In genomic region chr9:110580850-110581249, GRCh38 we compare ENCODE assay signal across 19 cellular contexts. TPM values are rescaled to one million over a fixed set of nuclear protein-coding genes. Genes with fewer than 3 reads are reported as not detected.
A peak's percentile ranks its signal among the peaks of the same experiment; 100 is the strongest.
DNase-seq lines count a peak whose midpoint lies in the region; ATAC-seq and TF ChIP-seq lines count a peak whose summit lies in the region.
"Had no signal": no experiment of that assay in that cellular context is flagged by ENCODE, and none has a peak within 500 bp of the region (broad histone marks: within the 10 kb centered on the region; RNA-seq: fewer than 3 reads in every experiment).

No MANE protein-coding gene starts in this region.

- no peaks in the 10 kb centered on the region for H3K79me2 ChIP-seq in neural progenitor cell (ENCODE audit: low read depth)

- H2AFZ ChIP-seq in neural progenitor cell (replicated peaks), result no peak overlapping the region

- peaks cover 15% of the 10 kb centered on the region for H3K27me3 Mint-ChIP-seq in neural progenitor cell (ENCODE audit: insufficient read depth, low read depth)

- H3K27ac ChIP-seq in neural progenitor cell, result no peak overlapping the region
- H3K27ac ChIP-seq: neutrophil, VCaP had no signal

- H3K4me1 ChIP-seq in adipocyte (ENCODE audit: control insufficient read depth, insufficient read depth, low read length), result peaks cover 30% of the 10 kb centered on the region
- H3K4me1 ChIP-seq in neural progenitor cell, result peaks cover 7% of the 10 kb centered on the region

- TF ChIP-seq CTCF in fibroblast of the aortic adventitia (IDR thresholded peaks at IDR 0.05; ENCODE audit: insufficient read depth, low read length), result no peak
- no peak for TF ChIP-seq CTCF in neural progenitor cell (IDR thresholded peaks at IDR 0.05)

- no peaks in the 10 kb centered on the region for H3F3A ChIP-seq in neural progenitor cell (ENCODE audit: low read depth)

- ATAC-seq in GM21390 (IDR thresholded peaks at IDR 0.05; ENCODE audit: unreplicated experiment) (no peak), GM21723 (IDR thresholded peaks at IDR 0.05; ENCODE audit: unreplicated experiment) (no peak)
- ATAC-seq: activated CD8-positive, alpha-beta T cell treated with anti-CD3 and anti-CD28 coated beads, Interleukin-2, amount 10 ng/mL, durations not matched to agents 7 days and 5 days; activated T-helper 17 cell treated with anti-CD3 and anti-CD28 coated beads, Interleukin-2, amount 50 U/mL, for 72 hours; T-cell had no signal

- H3K36me3 Mint-ChIP-seq in neural progenitor cell, result no peaks in the 10 kb centered on the region
- H3K36me3 Mint-ChIP-seq: T-cell had no signal

- peaks cover 7% of the 10 kb centered on the region for H3K9me3 Mint-ChIP-seq in neural progenitor cell
- H3K9me3 Mint-ChIP-seq: activated T-helper 17 cell treated with anti-CD3 and anti-CD28 coated beads, Interleukin-2, amount 50 U/mL, for 72 hours had no signal

- no peaks in the 10 kb centered on the region for H3K9me3 ChIP-seq in adipocyte (ENCODE audit: control insufficient read depth, low read length)
- no peaks in the 10 kb centered on the region for H3K9me3 ChIP-seq in neural progenitor cell (ENCODE audit: low read depth)
- H3K9me3 ChIP-seq: esophagus squamous epithelium, neutrophil had no signal

- no peaks in the 10 kb centered on the region for H3K27me3 ChIP-seq in adipocyte (replicated peaks; ENCODE audit: control insufficient read depth, insufficient read depth, low read length)
- peaks cover 53% of the 10 kb centered on the region for H3K27me3 ChIP-seq in neural progenitor cell

- peak overlapping the region; percentile 41 for H3K4me3 Mint-ChIP-seq in neural progenitor cell
- H3K4me3 Mint-ChIP-seq: activated CD8-positive, alpha-beta T cell treated with anti-CD3 and anti-CD28 coated beads, Interleukin-2, amount 10 ng/mL, durations not matched to agents 7 days and 5 days; activated T-helper 17 cell treated with anti-CD3 and anti-CD28 coated beads, Interleukin-2, amount 50 U/mL, for 72 hours; T-cell had no signal

- DNase-seq in EH (ENCODE audit: low read depth), result peak; percentile 26
- DNase-seq in adipocyte (ENCODE audit: low read depth), result peak; percentile 51
- peak; percentile 60 for DNase-seq in fibroblast of the aortic adventitia (ENCODE audit: low read depth)
- DNase-seq in neural progenitor cell (ENCODE audit: low spot score), result no peak
- DNase-seq in NCI-H226, result no peak
- no peak for DNase-seq in nucleus accumbens (lab: John Stamatoyannopoulos, UW)
- DNase-seq: activated CD8-positive, alpha-beta T cell treated with anti-CD3 and anti-CD28 coated beads, Interleukin-2, amount 10 ng/mL, durations not matched to agents 7 days and 5 days; amygdala; cortex of kidney; esophagus squamous epithelium; GDM1; NCI-H2081 treated with DMSO at 0.1 percent for 48 hours; stimulated activated naive CD4-positive, alpha-beta T cell treated with Interleukin-2 at 50 U/mL for 16 hours; T-cell had no signal

- no peak overlapping the region for H3K27ac Mint-ChIP-seq in neural progenitor cell
- H3K27ac Mint-ChIP-seq: activated CD8-positive, alpha-beta T cell treated with anti-CD3 and anti-CD28 coated beads, Interleukin-2, amount 10 ng/mL, durations not matched to agents 7 days and 5 days; activated T-helper 17 cell treated with anti-CD3 and anti-CD28 coated beads, Interleukin-2, amount 50 U/mL, for 72 hours; T-cell had no signal

- H3K36me3 ChIP-seq in adipocyte (ENCODE audit: control insufficient read depth, insufficient read depth, low read length, severe bottlenecking), result no peaks in the 10 kb centered on the region
- no peaks in the 10 kb centered on the region for H3K36me3 ChIP-seq in neural progenitor cell
- H3K36me3 ChIP-seq: esophagus squamous epithelium, neutrophil had no signal

- no peak overlapping the region for H3K4me2 ChIP-seq in neural progenitor cell

- peaks cover 18% of the 10 kb centered on the region for H3K4me1 Mint-ChIP-seq in neural progenitor cell
- H3K4me1 Mint-ChIP-seq: activated T-helper 17 cell treated with anti-CD3 and anti-CD28 coated beads, Interleukin-2, amount 50 U/mL, for 72 hours had no signal

- H4K20me1 ChIP-seq in neural progenitor cell (ENCODE audit: low read depth), result peaks cover 2% of the 10 kb centered on the region

- H3K4me3 ChIP-seq in adipocyte (ENCODE audit: low read length) (peak overlapping the region; percentile 98), fibroblast of the aortic adventitia (ENCODE audit: low read depth, low read length) (peak overlapping the region; percentile 79), neural progenitor cell (no peak overlapping the region)

- H3K9ac ChIP-seq in adipocyte (ENCODE audit: low read length) (peak overlapping the region; percentile 99), neural progenitor cell (no peak overlapping the region)

RNA-seq across cellular contexts. Expression of gene SVEP1, which starts 1.3 kb away (rescaled TPM):
- 50.2 and 101 TPM in 2 replicates for total RNA-seq in fibroblast of the aortic adventitia (ENCODE audit: low replicate concordance)
- total RNA-seq in neural progenitor cell (ENCODE audit: low replicate concordance), result 0.56 and 0.74 TPM in 2 replicates
- total RNA-seq: activated CD8-positive, alpha-beta T cell treated with anti-CD3 and anti-CD28 coated beads, Interleukin-2, amount 10 ng/mL, durations not matched to agents 7 days and 5 days had no signal

Comparison
In these comparisons a context has a peak if more than half of its experiments do, and no peak if none do; other contexts are left out.
1. DNase-seq: peak in EH (single experiment), adipocyte (single experiment) and fibroblast of the aortic adventitia (single experiment); none in neural progenitor cell (single experiment), NCI-H226 (single experiment) and nucleus accumbens (0 of 56).
2. RNA of gene SVEP1, which starts 1.3 kb away (total RNA-seq): 50.2 to 101 TPM in fibroblast of the aortic adventitia; 0.56 to 0.74 TPM in neural progenitor cell; every median in the first group is over 10 times any median in the second.